ENCODE assay signal across 9 cellular contexts in genomic region chr13:114234266-114234644, GRCh38. TPM values are rescaled to one million over a fixed set of nuclear protein-coding genes. Genes with fewer than 3 reads are reported as not detected.
DNase-seq lines count a peak whose midpoint lies in the region; ATAC-seq and TF ChIP-seq lines count a peak whose summit lies in the region.
"Had no signal": no experiment of that assay in that cellular context is flagged by ENCODE, and none has a peak within 500 bp of the region (broad histone marks: within the 10 kb centered on the region; RNA-seq: fewer than 3 reads in every experiment).

No MANE protein-coding gene starts in this region.

- H3K36me3 ChIP-seq in Caco-2 (ENCODE audit: control insufficient read depth, insufficient read depth, low read length) (peaks cover 1% of the 10 kb centered on the region; the same call in 1 of the 2 replicates), Panc1 (ENCODE audit: control insufficient read depth, insufficient read depth, low read length) (peaks cover 7% of the 10 kb centered on the region)

- H3K27me3 ChIP-seq in Caco-2 (replicated peaks; ENCODE audit: control insufficient read depth, insufficient read depth, low read length) (no peaks in the 10 kb centered on the region), Panc1 (ENCODE audit: control insufficient read depth, insufficient read depth, low read length) (no peaks in the 10 kb centered on the region)

- H3K4me1 ChIP-seq in Caco-2, result no peaks in the 10 kb centered on the region
- H3K4me1 ChIP-seq in Panc1 (ENCODE audit: control insufficient read depth, insufficient read depth, low read length), result 0 out of 2 replicates have a peak, but pooled peaks cover 4% of the 10 kb centered on the region

- peak overlapping the region; percentile 80 for H3K4me3 Mint-ChIP-seq in Caco-2 (ENCODE audit: unreplicated experiment)
- H3K4me3 Mint-ChIP-seq in progenitor cell of endocrine pancreas (ENCODE audit: low read depth), result peak overlapping the region; percentile 87

- H3K27me3 Mint-ChIP-seq in Caco-2 (ENCODE audit: insufficient read depth, unreplicated experiment), result no peaks in the 10 kb centered on the region
- H3K27me3 Mint-ChIP-seq in progenitor cell of endocrine pancreas, result peaks cover 11% of the 10 kb centered on the region

- BruUV-seq in Caco-2 (replicated peaks; lab: Mats Ljungman, UMichigan) (no TSS peak), Panc1 (replicated peaks; lab: Mats Ljungman, UMichigan) (no TSS peak)

- H3K36me3 Mint-ChIP-seq in Caco-2 (ENCODE audit: insufficient read depth, unreplicated experiment) (peaks cover 16% of the 10 kb centered on the region), progenitor cell of endocrine pancreas (ENCODE audit: insufficient read depth) (peaks cover 6% of the 10 kb centered on the region)

- H3K9me3 Mint-ChIP-seq in Caco-2 (ENCODE audit: unreplicated experiment) (no peaks in the 10 kb centered on the region), progenitor cell of endocrine pancreas (ENCODE audit: low read depth) (peaks cover 4% of the 10 kb centered on the region)

- H3K27ac ChIP-seq in Panc1 (ENCODE audit: low read length), result peak overlapping the region; percentile 75

- intact Hi-C loops in Caco-2 (cut with micrococcal nuclease; ENCODE audit: unreplicated experiment), result no loop called here
- intact Hi-C loops in Panc1 (cut with micrococcal nuclease; ENCODE audit: unreplicated experiment), result no loop called here

- H3K4me1 Mint-ChIP-seq in Caco-2 (ENCODE audit: low read depth, unreplicated experiment), result peaks cover 14% of the 10 kb centered on the region
- H3K4me1 Mint-ChIP-seq in progenitor cell of endocrine pancreas (ENCODE audit: low read depth), result peaks cover 20% of the 10 kb centered on the region

- H3K4me3 ChIP-seq in Caco-2 (ENCODE audit: low read depth, low read length), result peak overlapping the region; percentile 96
- peak overlapping the region; percentile 51 to 80 for H3K4me3 ChIP-seq in Panc1 (ENCODE audit: low read depth in 2 of 2, low read length in 2 of 2)
- H3K4me3 ChIP-seq in epithelial cell of proximal tubule (ENCODE audit: low read depth, low read length), result peak overlapping the region; percentile 86

- TF ChIP-seq CTCF in Caco-2 (IDR thresholded peaks at IDR 0.05; ENCODE audit: insufficient read depth in 1 of 2, low read depth in 1 of 2, low read length in 1 of 2, severe bottlenecking in 1 of 2, unreplicated experiment in 1 of 2) (no peak), Panc1 (IDR thresholded peaks at IDR 0.05) (no peak), epithelial cell of proximal tubule (conservative IDR thresholded peaks at IDR 0.05; ENCODE audit: low read depth, low read length) (no peak), progenitor cell of endocrine pancreas (IDR thresholded peaks at IDR 0.05; ENCODE audit: unreplicated experiment) (no peak)

- CTCF ChIA-PET in Caco-2 (lab: Charles Lee) (no interaction called here), Panc1 (lab: Charles Lee) (no interaction called here)

- peak overlapping the region; percentile 68 for H3K27ac Mint-ChIP-seq in Caco-2 (ENCODE audit: unreplicated experiment)
- peak overlapping the region; percentile 50 for H3K27ac Mint-ChIP-seq in progenitor cell of endocrine pancreas

- H3K9me3 ChIP-seq in Caco-2 (no peaks in the 10 kb centered on the region), Panc1 (ENCODE audit: control insufficient read depth, insufficient read depth, low read depth, low read length) (no peaks in the 10 kb centered on the region)

- POLR2A ChIA-PET in Caco-2 (lab: Charles Lee), result no interaction called here
- POLR2A ChIA-PET in Panc1 (lab: Charles Lee), result no interaction called here

- in situ Hi-C loops in Panc1 (cut with HindIII; ENCODE audit: low pct_unique_long_range_greater_than_20kb, low sequenced_read_pairs), result no loop called here

- DNase-seq in Caco-2 (no peak), Panc1 (ENCODE audit: low read depth, low spot score) (no peak), epithelial cell of proximal tubule (ENCODE audit: low read depth) (no peak), progenitor cell of endocrine pancreas (ENCODE audit: low spot score, unreplicated experiment) (no peak), nucleus accumbens (lab: John Stamatoyannopoulos, UW) (no peak), KG1 (lab: John Stamatoyannopoulos, UW) (no peak)
- no peak for DNase-seq in effector CD4-positive, alpha-beta T cell

- ATAC-seq in Panc1 (no peak), HG02623 (IDR thresholded peaks at IDR 0.05; ENCODE audit: unreplicated experiment) (no peak)

RNA-seq across cellular contexts. Expression of gene CDC16, which starts 0.4 kb away (rescaled TPM):
- total RNA-seq in Caco-2 (2022) (80.5 and 80.8 TPM in 2 replicates), Panc1 (2021; ENCODE audit: unreplicated experiment) (51.8 TPM), epithelial cell of proximal tubule (20.0 and 27.9 TPM in 2 replicates), progenitor cell of endocrine pancreas (104 TPM in 2 replicates)
- polyA plus RNA-seq in Panc1 (2012; ENCODE audit: insufficient read length), result 33.9 TPM

RNA-seq across cellular contexts. Expression of gene UPF3A, which starts 47.1 kb away (rescaled TPM):
- total RNA-seq in Caco-2 (2022) (86.2 and 88.3 TPM in 2 replicates), Panc1 (2021; ENCODE audit: unreplicated experiment) (36.3 TPM), epithelial cell of proximal tubule (19.3 and 19.5 TPM in 2 replicates), progenitor cell of endocrine pancreas (149 and 150 TPM in 2 replicates)
- polyA plus RNA-seq in Panc1 (2012; ENCODE audit: insufficient read length), result 39.3 TPM

RNA-seq across cellular contexts. Expression of gene CFAP97D2, which starts 55.2 kb away (rescaled TPM):
- not detected in 2 replicates for total RNA-seq in Caco-2 (2022)
- not detected for total RNA-seq in Panc1 (2021; ENCODE audit: unreplicated experiment)
- not detected for polyA plus RNA-seq in Panc1 (2012; ENCODE audit: insufficient read length)
- not detected in 2 replicates for total RNA-seq in epithelial cell of proximal tubule
- not detected in 2 replicates for total RNA-seq in progenitor cell of endocrine pancreas
- total RNA-seq: RPMI7951 had no signal
